Comparison of ENCODE assay signal across 8 cellular contexts in genomic region chr10:30028006-30028441, GRCh38. TPM values are rescaled to one million over a fixed set of nuclear protein-coding genes. Genes with fewer than 3 reads are reported as not detected.
DNase-seq lines count a peak whose midpoint lies in the region; ATAC-seq lines count a peak whose summit lies in the region.

No MANE protein-coding gene starts in this region.

- no peaks in the 10 kb centered on the region for H3K9me3 Mint-ChIP-seq in activated CD4-positive, alpha-beta T cell treated with anti-CD3 and anti-CD28 coated beads for 36 hours (ENCODE audit: low read depth)
- H3K9me3 Mint-ChIP-seq in stimulated activated naive CD8-positive, alpha-beta T cell treated with anti-CD3 and anti-CD28 coated beads, Interleukin-15, amount 100 ng/mL, for 72 hours: no peaks in the 10 kb centered on the region

- H3K4me1 Mint-ChIP-seq in activated CD4-positive, alpha-beta T cell treated with anti-CD3 and anti-CD28 coated beads for 36 hours: peaks cover 34% of the 10 kb centered on the region
- H3K4me1 Mint-ChIP-seq in stimulated activated naive CD8-positive, alpha-beta T cell treated with anti-CD3 and anti-CD28 coated beads, Interleukin-15, amount 100 ng/mL, for 72 hours: peaks cover 40% of the 10 kb centered on the region

- CTCF ChIA-PET in activated CD4-positive, alpha-beta T cell treated with anti-CD3 and anti-CD28 coated beads for 36 hours (lab: Charles Lee): interaction anchor here (0.6 to 1.7 kb wide), 5 partner anchors 11 to 509 kb away, joined by 3 to 7 read pairs (median 3); no protein-coding TSS in a partner anchor

- ATAC-seq in activated CD4-positive, alpha-beta T cell treated with anti-CD3 and anti-CD28 coated beads for 36 hours: peak; percentile 14
- peak; percentile 79 for ATAC-seq in left ventricle myocardium superior
- ATAC-seq in stimulated activated naive CD8-positive, alpha-beta T cell treated with anti-CD3 and anti-CD28 coated beads, Interleukin-15, amount 100 ng/mL, for 72 hours: no peak
- no peak for ATAC-seq in GM19035 (IDR thresholded peaks at IDR 0.05; ENCODE audit: unreplicated experiment)

- H3K27ac Mint-ChIP-seq in activated CD4-positive, alpha-beta T cell treated with anti-CD3 and anti-CD28 coated beads for 36 hours: peak overlapping the region; percentile 7
- H3K27ac Mint-ChIP-seq in stimulated activated naive CD8-positive, alpha-beta T cell treated with anti-CD3 and anti-CD28 coated beads, Interleukin-15, amount 100 ng/mL, for 72 hours: no peak overlapping the region

- H3K36me3 Mint-ChIP-seq in activated CD4-positive, alpha-beta T cell treated with anti-CD3 and anti-CD28 coated beads for 36 hours (ENCODE audit: low read depth): no peaks in the 10 kb centered on the region

- peak overlapping the region; percentile 66 for H3K4me3 Mint-ChIP-seq in activated CD4-positive, alpha-beta T cell treated with anti-CD3 and anti-CD28 coated beads for 36 hours
- H3K4me3 Mint-ChIP-seq in stimulated activated naive CD8-positive, alpha-beta T cell treated with anti-CD3 and anti-CD28 coated beads, Interleukin-15, amount 100 ng/mL, for 72 hours: peak overlapping the region; percentile 79 to 81

- peaks cover 48% of the 10 kb centered on the region for H3K27me3 Mint-ChIP-seq in activated CD4-positive, alpha-beta T cell treated with anti-CD3 and anti-CD28 coated beads for 36 hours
- peaks cover 75% of the 10 kb centered on the region for H3K27me3 Mint-ChIP-seq in stimulated activated naive CD8-positive, alpha-beta T cell treated with anti-CD3 and anti-CD28 coated beads, Interleukin-15, amount 100 ng/mL, for 72 hours

- DNase-seq in activated CD4-positive, alpha-beta T cell treated with anti-CD3 and anti-CD28 coated beads for 36 hours: peak; percentile 62
- no peak for DNase-seq in activated CD4-positive, alpha-beta T cell treated with anti-CD3 and anti-CD28 coated beads, Interleukin-2, amount 50 U/mL, for 4 hours
- peak; percentile 38 to 52 for DNase-seq in activated T-cell treated with anti-CD3 and anti-CD28 coated beads, Interleukin-2, amount 50 U/mL, for 48 hours
- peak; percentile 55 for DNase-seq in left ventricle myocardium superior
- DNase-seq in stimulated activated naive CD8-positive, alpha-beta T cell treated with anti-CD3 and anti-CD28 coated beads, Interleukin-15, amount 100 ng/mL, for 72 hours: no peak
- DNase-seq in SHP77 treated with DMSO at 0.1 percent for 48 hours (lab: John Stamatoyannopoulos, UW): no peak
- no peak for DNase-seq in superior temporal gyrus (ENCODE audit: extremely low spot score)

- intact Hi-C loops in activated CD4-positive, alpha-beta T cell treated with anti-CD3 and anti-CD28 coated beads for 36 hours (cut with DNase I, micrococcal nuclease): loop anchor here in 1 of 2 experiments (5.0 kb wide), 1 partner anchor 319 kb away; the partner anchor contains the start of gene MTPAP
- intact Hi-C loops in left ventricle myocardium superior (cut with micrococcal nuclease): no loop called here

- POLR2A ChIA-PET in activated CD4-positive, alpha-beta T cell treated with anti-CD3 and anti-CD28 coated beads for 36 hours (lab: Charles Lee): interaction anchor here (0.8 kb wide), 1 partner anchor 11 kb away, joined by 3 read pairs; no protein-coding TSS in a partner anchor

RNA-seq across cellular contexts. Expression of gene JCAD, which starts 31.4 kb away (rescaled TPM):
- total RNA-seq in activated CD4-positive, alpha-beta T cell treated with anti-CD3 and anti-CD28 coated beads for 36 hours: not detected
- total RNA-seq in left ventricle myocardium superior: 30.4 TPM

Comparison
In these comparisons a context has a peak if more than half of its experiments do, and no peak if none do; other contexts are left out.
1. DNase-seq: peak in activated CD4-positive, alpha-beta T cell treated with anti-CD3 and anti-CD28 coated beads for 36 hours (single experiment), activated T-cell treated with anti-CD3 and anti-CD28 coated beads, Interleukin-2, amount 50 U/mL, for 48 hours (2 of 2) and left ventricle myocardium superior (single experiment); none in activated CD4-positive, alpha-beta T cell treated with anti-CD3 and anti-CD28 coated beads, Interleukin-2, amount 50 U/mL, for 4 hours (0 of 2), stimulated activated naive CD8-positive, alpha-beta T cell treated with anti-CD3 and anti-CD28 coated beads, Interleukin-15, amount 100 ng/mL, for 72 hours (0 of 2), SHP77 treated with DMSO at 0.1 percent for 48 hours (single experiment) and superior temporal gyrus (single experiment).
2. ATAC-seq: peak in activated CD4-positive, alpha-beta T cell treated with anti-CD3 and anti-CD28 coated beads for 36 hours (single experiment) and left ventricle myocardium superior (single experiment); none in stimulated activated naive CD8-positive, alpha-beta T cell treated with anti-CD3 and anti-CD28 coated beads, Interleukin-15, amount 100 ng/mL, for 72 hours (single experiment) and GM19035 (single experiment).
3. RNA of gene JCAD, which starts 31.4 kb away (total RNA-seq): 30.4 TPM in left ventricle myocardium superior (single experiment); not detected in activated CD4-positive, alpha-beta T cell treated with anti-CD3 and anti-CD28 coated beads for 36 hours; every median in the first group is over 10 times any median in the second.